ENCODE assay signal across 1 cellular context in the genomic region with DNA sequence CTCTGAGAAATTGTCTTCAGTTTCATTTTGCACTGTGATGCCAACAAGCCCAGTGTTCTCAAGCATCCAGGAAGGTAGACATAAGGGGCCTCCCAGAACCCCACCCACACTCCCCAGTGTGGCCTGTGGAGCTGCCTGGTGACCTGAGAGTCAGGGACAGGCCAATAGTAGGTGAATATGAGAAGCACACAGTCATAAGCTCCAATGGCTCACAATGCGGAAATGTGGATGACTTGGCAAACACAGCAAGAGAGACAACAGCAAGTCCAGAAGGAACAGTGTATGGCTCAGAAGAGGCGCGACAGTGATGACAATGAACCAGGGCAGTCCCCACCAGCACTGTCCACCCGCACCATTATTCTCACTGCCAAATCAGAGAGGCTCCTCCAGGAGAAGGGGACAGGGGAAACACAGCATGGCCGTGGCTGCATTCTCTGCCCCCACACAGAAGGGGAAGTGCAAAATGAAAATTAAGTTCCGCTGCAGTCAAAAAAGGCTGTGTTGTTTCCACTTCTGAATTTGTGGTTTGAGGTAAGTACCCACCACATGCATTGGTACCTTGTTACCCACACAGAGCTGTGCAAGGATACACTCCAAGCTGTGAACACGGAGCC.
TF ChIP-seq lines count a peak whose summit lies in the region.

No MANE protein-coding gene starts in this region.

TF ChIP-seq in GM12878, 131 proteins besides CTCF, POLR2A, EP300 and RAD21 (continued from another document):
- TF ChIP-seq, protein P1, sequence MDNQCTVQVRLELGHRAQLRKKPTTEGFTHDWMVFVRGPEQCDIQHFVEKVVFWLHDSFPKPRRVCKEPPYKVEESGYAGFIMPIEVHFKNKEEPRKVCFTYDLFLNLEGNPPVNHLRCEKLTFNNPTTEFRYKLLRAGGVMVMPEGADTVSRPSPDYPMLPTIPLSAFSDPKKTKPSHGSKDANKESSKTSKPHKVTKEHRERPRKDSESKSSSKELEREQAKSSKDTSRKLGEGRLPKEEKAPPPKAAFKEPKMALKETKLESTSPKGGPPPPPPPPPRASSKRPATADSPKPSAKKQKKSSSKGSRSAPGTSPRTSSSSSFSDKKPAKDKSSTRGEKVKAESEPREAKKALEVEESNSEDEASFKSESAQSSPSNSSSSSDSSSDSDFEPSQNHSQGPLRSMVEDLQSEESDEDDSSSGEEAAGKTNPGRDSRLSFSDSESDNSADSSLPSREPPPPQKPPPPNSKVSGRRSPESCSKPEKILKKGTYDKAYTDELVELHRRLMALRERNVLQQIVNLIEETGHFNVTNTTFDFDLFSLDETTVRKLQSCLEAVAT (IDR thresholded peaks at IDR 0.05), result peak; percentile 87
- TF ChIP-seq KAT2A (conservative IDR thresholded peaks at IDR 0.05; ENCODE audit: control insufficient read depth, low read depth, low read length), result no peak
- TF ChIP-seq KLF5 (IDR thresholded peaks at IDR 0.05; ENCODE audit: partially characterized antibody), result no peak
- TF ChIP-seq BMI1 (IDR thresholded peaks at IDR 0.05; ENCODE audit: borderline replicate concordance), result no peak
- TF ChIP-seq SUPT20H (IDR thresholded peaks at IDR 0.05; ENCODE audit: borderline replicate concordance, control insufficient read depth, low read depth, low read length), result no peak
- TF ChIP-seq, protein P2, sequence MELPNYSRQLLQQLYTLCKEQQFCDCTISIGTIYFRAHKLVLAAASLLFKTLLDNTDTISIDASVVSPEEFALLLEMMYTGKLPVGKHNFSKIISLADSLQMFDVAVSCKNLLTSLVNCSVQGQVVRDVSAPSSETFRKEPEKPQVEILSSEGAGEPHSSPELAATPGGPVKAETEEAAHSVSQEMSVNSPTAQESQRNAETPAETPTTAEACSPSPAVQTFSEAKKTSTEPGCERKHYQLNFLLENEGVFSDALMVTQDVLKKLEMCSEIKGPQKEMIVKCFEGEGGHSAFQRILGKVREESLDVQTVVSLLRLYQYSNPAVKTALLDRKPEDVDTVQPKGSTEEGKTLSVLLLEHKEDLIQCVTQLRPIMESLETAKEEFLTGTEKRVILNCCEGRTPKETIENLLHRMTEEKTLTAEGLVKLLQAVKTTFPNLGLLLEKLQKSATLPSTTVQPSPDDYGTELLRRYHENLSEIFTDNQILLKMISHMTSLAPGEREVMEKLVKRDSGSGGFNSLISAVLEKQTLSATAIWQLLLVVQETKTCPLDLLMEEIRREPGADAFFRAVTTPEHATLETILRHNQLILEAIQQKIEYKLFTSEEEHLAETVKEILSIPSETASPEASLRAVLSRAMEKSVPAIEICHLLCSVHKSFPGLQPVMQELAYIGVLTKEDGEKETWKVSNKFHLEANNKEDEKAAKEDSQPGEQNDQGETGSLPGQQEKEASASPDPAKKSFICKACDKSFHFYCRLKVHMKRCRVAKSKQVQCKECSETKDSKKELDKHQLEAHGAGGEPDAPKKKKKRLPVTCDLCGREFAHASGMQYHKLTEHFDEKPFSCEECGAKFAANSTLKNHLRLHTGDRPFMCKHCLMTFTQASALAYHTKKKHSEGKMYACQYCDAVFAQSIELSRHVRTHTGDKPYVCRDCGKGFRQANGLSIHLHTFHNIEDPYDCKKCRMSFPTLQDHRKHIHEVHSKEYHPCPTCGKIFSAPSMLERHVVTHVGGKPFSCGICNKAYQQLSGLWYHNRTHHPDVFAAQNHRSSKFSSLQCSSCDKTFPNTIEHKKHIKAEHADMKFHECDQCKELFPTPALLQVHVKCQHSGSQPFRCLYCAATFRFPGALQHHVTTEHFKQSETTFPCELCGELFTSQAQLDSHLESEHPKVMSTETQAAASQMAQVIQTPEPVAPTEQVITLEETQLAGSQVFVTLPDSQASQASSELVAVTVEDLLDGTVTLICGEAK (IDR thresholded peaks at IDR 0.05; ENCODE audit: borderline replicate concordance), result no peak
- TF ChIP-seq, protein P3, sequence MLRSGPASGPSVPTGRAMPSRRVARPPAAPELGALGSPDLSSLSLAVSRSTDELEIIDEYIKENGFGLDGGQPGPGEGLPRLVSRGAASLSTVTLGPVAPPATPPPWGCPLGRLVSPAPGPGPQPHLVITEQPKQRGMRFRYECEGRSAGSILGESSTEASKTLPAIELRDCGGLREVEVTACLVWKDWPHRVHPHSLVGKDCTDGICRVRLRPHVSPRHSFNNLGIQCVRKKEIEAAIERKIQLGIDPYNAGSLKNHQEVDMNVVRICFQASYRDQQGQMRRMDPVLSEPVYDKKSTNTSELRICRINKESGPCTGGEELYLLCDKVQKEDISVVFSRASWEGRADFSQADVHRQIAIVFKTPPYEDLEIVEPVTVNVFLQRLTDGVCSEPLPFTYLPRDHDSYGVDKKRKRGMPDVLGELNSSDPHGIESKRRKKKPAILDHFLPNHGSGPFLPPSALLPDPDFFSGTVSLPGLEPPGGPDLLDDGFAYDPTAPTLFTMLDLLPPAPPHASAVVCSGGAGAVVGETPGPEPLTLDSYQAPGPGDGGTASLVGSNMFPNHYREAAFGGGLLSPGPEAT (IDR thresholded peaks at IDR 0.05; ENCODE audit: low read depth), result peak; percentile 84
- TF ChIP-seq FOXK2 (IDR thresholded peaks at IDR 0.05), result no peak
TF ChIP-seq in GM12878: peak in this region for 42.
